ENCODE assay signal across 12 cellular contexts in the genomic region with DNA sequence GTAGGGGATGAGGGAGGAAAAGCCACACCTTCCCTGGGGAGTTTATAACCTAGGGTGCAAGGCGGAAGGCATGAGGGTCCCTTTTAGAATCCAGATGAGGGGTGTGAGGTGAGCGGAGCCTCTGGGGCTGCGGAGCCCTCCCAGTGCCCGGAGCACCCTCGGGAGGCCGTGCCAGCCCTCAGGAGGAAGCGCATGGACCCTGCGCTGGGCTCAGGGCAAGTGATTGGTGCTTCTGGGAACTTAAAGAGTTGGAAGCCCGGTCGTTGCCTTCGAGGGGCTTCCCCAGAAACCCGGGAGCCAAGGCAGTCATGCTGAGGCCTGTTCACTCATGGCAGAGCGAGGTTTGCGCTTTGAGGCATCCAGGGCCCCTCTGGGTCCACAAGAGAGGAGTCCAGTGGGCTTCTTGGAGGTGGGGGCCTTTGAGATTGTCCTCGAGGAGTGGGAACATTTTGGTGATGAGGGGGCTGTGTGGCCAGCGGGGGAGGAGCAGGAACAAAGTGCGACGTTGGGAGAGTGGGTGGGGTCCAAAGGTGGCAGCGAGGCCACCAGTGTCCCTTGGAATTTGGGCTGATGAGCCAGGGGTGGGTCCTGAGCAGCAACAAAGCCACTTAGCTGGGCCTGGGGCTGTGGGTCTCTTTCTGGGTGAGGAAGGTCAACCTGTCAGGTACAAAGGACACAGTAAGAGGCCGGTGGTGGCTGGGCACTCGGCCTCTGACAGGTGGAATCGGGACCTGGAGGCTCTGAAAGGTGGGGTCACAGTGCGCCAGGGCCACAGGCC.
DNase-seq lines count a peak whose midpoint lies in the region; ATAC-seq and TF ChIP-seq lines count a peak whose summit lies in the region.
"Had no signal": no experiment of that assay in that cellular context is flagged by ENCODE, and none has a peak within 500 bp of the region (broad histone marks: within the 10 kb centered on the region; RNA-seq: fewer than 3 reads in every experiment).

No MANE protein-coding gene starts in this region.

- peaks cover 49 to 52% of the 10 kb centered on the region in 2 donors for H3K36me3 Mint-ChIP-seq in CD14-positive monocyte
- peaks cover 15% of the 10 kb centered on the region for H3K36me3 Mint-ChIP-seq in activated naive CD8-positive, alpha-beta T cell treated with anti-CD3 and anti-CD28 coated beads, Interleukin-2, amount 10 ng/mL, durations not matched to agents 7 days and 5 days

- peak overlapping the region; percentile 73 to 100 (median 98) for H3K27ac Mint-ChIP-seq in CD14-positive monocyte
- H3K27ac Mint-ChIP-seq in activated naive CD8-positive, alpha-beta T cell treated with anti-CD3 and anti-CD28 coated beads, Interleukin-2, amount 10 ng/mL, durations not matched to agents 7 days and 5 days = peak overlapping the region; percentile 70

- no peak overlapping the region for H3K4me3 ChIP-seq in HL-60 (replicated peaks; ENCODE audit: insufficient read depth, low read length)
- peak overlapping the region; percentile 88 to 91 for H3K4me3 ChIP-seq in neutrophil (ENCODE audit: low read depth in 1 of 2, low read length in 1 of 2)
- H3K4me3 ChIP-seq in coronary artery = no peak overlapping the region
- H3K4me3 ChIP-seq: lung, SK-N-MC had no signal

- peaks cover 53 to 64% of the 10 kb centered on the region in 2 experiments for H3K4me1 ChIP-seq in neutrophil (ENCODE audit: control insufficient read depth in 1 of 2, insufficient read depth in 1 of 2, low read depth in 1 of 2, low read length in 1 of 2)

- DNase-seq in CD14-positive monocyte (ENCODE audit: low spot score) = peak; percentile 10
- no peak for DNase-seq in HL-60 (ENCODE audit: low read depth in 1 of 2, low spot score in 1 of 2)
- DNase-seq in activated naive CD8-positive, alpha-beta T cell treated with anti-CD3 and anti-CD28 coated beads, Interleukin-2, amount 10 ng/mL, durations not matched to agents 7 days and 5 days = no peak
- no peak for DNase-seq in coronary artery (ENCODE audit: low spot score)
- DNase-seq in NCI-H510A (lab: John Stamatoyannopoulos, UW) = no peak
- DNase-seq in stimulated activated CD4-positive, alpha-beta T cell treated with anti-CD3 and anti-CD28 coated beads, Interleukin-4, amount 100 ng/mL, for 1 hour = no peak
- DNase-seq in HCEC 1CT = no peak
- DNase-seq: KBM-7, NCI-H1694 treated with DMSO at 0.1 percent for 48 hours had no signal

- TF ChIP-seq CTCF in CD14-positive monocyte (IDR thresholded peaks at IDR 0.05) (no peak), HL-60 (IDR thresholded peaks at IDR 0.05; ENCODE audit: insufficient read depth, low read length) (no peak), neutrophil (IDR thresholded peaks at IDR 0.05) (no peak), coronary artery (IDR thresholded peaks at IDR 0.05) (no peak)

- H3K9me3 Mint-ChIP-seq in CD14-positive monocyte = peaks cover 0 to 2% (median 0%) of the 10 kb centered on the region in 7 donors
- no peaks in the 10 kb centered on the region for H3K9me3 Mint-ChIP-seq in activated naive CD8-positive, alpha-beta T cell treated with anti-CD3 and anti-CD28 coated beads, Interleukin-2, amount 10 ng/mL, durations not matched to agents 7 days and 5 days

- H3K27me3 Mint-ChIP-seq in CD14-positive monocyte (ENCODE audit: low read depth in 3 of 3) = peaks cover 0 to 12% (median 0%) of the 10 kb centered on the region in 3 donors
- no peaks in the 10 kb centered on the region for H3K27me3 Mint-ChIP-seq in activated naive CD8-positive, alpha-beta T cell treated with anti-CD3 and anti-CD28 coated beads, Interleukin-2, amount 10 ng/mL, durations not matched to agents 7 days and 5 days

- peaks cover 29% of the 10 kb centered on the region for H3K36me3 ChIP-seq in neutrophil

- H3K27ac ChIP-seq in HL-60 (replicated peaks) (peak overlapping the region; percentile 82; the same call in 1 of the 2 replicates), neutrophil (peak overlapping the region; percentile 98), coronary artery (peak overlapping the region in 1 of 2 donors; percentile 78)
- H3K27ac ChIP-seq: SK-N-MC had no signal

- H3K4me3 Mint-ChIP-seq in CD14-positive monocyte = peak overlapping the region in 1 of 2 donors; percentile 99
- peak overlapping the region; percentile 20 for H3K4me3 Mint-ChIP-seq in activated naive CD8-positive, alpha-beta T cell treated with anti-CD3 and anti-CD28 coated beads, Interleukin-2, amount 10 ng/mL, durations not matched to agents 7 days and 5 days

- POLR2A ChIA-PET in activated naive CD8-positive, alpha-beta T cell treated with anti-CD3 and anti-CD28 coated beads, Interleukin-2, amount 10 ng/mL, durations not matched to agents 7 days and 5 days (lab: Charles Lee) = interaction anchor here (2.8 to 3.6 kb wide), 2 partner anchors 13 to 17 kb away, joined by 26 to 125 read pairs; no protein-coding TSS in a partner anchor

- ATAC-seq in activated naive CD8-positive, alpha-beta T cell treated with anti-CD3 and anti-CD28 coated beads, Interleukin-2, amount 10 ng/mL, durations not matched to agents 7 days and 5 days (ENCODE audit: low read depth) = no peak

- no peaks in the 10 kb centered on the region for H3K9me3 ChIP-seq in neutrophil

- peaks cover 59% of the 10 kb centered on the region for H3K4me1 Mint-ChIP-seq in CD14-positive monocyte
- H3K4me1 Mint-ChIP-seq in activated naive CD8-positive, alpha-beta T cell treated with anti-CD3 and anti-CD28 coated beads, Interleukin-2, amount 10 ng/mL, durations not matched to agents 7 days and 5 days = peaks cover 33% of the 10 kb centered on the region

- H3K27me3 ChIP-seq in HL-60 (ENCODE audit: insufficient read depth, poor library complexity, severe bottlenecking) (no peaks in the 10 kb centered on the region), neutrophil (no peaks in the 10 kb centered on the region)

- intact Hi-C loops in CD14-positive monocyte (cut with micrococcal nuclease) = loop anchor here in 1 of 2 donors (5.0 kb wide), 1 partner anchor 81 kb away; a partner anchor contains a TSS

Comparison
In these comparisons a context has a peak if more than half of its experiments do, and no peak if none do; other contexts are left out.
1. H3K4me3 ChIP-seq: peak in neutrophil (2 of 2); none in HL-60 (single experiment) and coronary artery (single experiment).